ENCODE assay signal across 1 cellular context in the genomic region with DNA sequence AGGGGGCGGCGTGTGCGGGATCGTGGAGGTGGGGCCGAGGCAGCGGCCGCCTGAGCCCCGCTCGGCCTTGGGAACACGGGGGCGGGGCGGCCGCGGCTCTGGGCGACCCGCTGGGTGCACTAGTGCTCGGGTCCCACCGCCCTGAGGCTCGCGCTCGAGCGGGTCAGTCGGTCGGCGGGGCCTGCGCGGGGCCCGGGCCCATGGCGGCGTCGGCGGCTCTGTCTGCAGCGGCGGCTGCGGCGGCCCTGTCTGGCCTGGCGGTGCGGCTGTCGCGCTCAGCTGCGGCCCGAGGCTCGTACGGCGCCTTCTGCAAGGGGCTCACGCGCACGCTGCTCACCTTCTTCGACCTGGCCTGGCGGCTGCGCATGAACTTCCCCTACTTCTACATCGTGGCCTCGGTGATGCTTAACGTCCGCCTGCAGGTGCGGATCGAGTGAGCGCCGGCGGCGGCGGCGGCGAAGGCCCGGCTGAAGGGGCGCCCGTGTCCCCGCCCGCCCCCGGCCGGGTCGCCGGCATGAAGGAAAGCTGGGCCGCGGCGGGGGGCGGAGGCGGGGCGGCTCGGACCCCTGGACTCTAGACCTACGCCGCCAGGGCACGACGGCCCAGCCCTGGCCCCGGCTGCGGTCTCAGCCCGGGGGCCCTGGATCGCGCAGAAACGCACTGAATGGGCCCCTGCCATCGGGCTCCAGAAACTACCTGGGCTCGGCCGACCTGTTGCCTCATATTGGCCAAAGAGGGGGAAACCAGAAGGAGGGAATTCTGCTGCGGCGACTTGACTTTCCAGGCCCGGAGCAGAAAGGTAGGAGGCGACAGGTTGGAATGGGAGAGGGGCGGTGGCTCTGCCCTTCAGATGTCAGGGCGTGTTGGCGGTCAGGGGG.
TF ChIP-seq lines count a peak whose summit lies in the region.

Gene SMIM10L2A, plus strand, starts transcription at position 13 of the 878 bp plus-strand sequence. Its CDS starts 188 bp downstream, at position 201.

TF ChIP-seq in SK-N-SH treated with all-trans-retinoic acid at 6 μM for 48 hours, 23 proteins besides CTCF, POLR2A, EP300 and RAD21 (continued from another document):
- TF ChIP-seq GLIS3 (CRISPR knock-in tag; IDR thresholded peaks at IDR 0.05): no peak
- no peak for TF ChIP-seq ZNF565 (CRISPR knock-in tag; conservative IDR thresholded peaks at IDR 0.05; ENCODE audit: low read depth)
- no peak for TF ChIP-seq ARNTL (CRISPR knock-in tag; IDR thresholded peaks at IDR 0.05; ENCODE audit: borderline replicate concordance, low read depth)
- no peak for TF ChIP-seq TOX (CRISPR knock-in tag; IDR thresholded peaks at IDR 0.05; ENCODE audit: borderline replicate concordance)
- no peak for TF ChIP-seq ZFP30 (CRISPR knock-in tag; IDR thresholded peaks at IDR 0.05)
- TF ChIP-seq TCF4 (CRISPR knock-in tag; IDR thresholded peaks at IDR 0.05; ENCODE audit: borderline replicate concordance): no peak
- TF ChIP-seq, protein P1, sequence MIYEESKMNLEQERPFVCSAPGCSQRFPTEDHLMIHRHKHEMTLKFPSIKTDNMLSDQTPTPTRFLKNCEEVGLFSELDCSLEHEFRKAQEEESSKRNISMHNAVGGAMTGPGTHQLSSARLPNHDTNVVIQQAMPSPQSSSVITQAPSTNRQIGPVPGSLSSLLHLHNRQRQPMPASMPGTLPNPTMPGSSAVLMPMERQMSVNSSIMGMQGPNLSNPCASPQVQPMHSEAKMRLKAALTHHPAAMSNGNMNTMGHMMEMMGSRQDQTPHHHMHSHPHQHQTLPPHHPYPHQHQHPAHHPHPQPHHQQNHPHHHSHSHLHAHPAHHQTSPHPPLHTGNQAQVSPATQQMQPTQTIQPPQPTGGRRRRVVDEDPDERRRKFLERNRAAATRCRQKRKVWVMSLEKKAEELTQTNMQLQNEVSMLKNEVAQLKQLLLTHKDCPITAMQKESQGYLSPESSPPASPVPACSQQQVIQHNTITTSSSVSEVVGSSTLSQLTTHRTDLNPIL (CRISPR knock-in tag; IDR thresholded peaks at IDR 0.05; ENCODE audit: low read depth): no peak
- no peak for TF ChIP-seq ESRRG (CRISPR knock-in tag; IDR thresholded peaks at IDR 0.05)
